ENCODE assay signal across 26 cellular contexts in genomic region chr18:78411539-78411938, GRCh38.
"Had no signal": no experiment of that assay in that cellular context is flagged by ENCODE, and none has a peak within 500 bp of the region (broad histone marks: within the 10 kb centered on the region; RNA-seq: fewer than 3 reads in every experiment).

No MANE protein-coding gene starts in this region.

- H3K36me3 ChIP-seq: colonic mucosa, esophagus muscularis mucosa, esophagus squamous epithelium, gastrocnemius medialis, gastroesophageal sphincter, heart left ventricle, heart right ventricle had no signal

- H3K9me3 ChIP-seq: colonic mucosa, esophagus muscularis mucosa, esophagus squamous epithelium, gastrocnemius medialis, gastroesophageal sphincter, heart left ventricle, heart right ventricle had no signal

- H3K4me1 ChIP-seq: colonic mucosa, esophagus muscularis mucosa, foreskin keratinocyte, gastrocnemius medialis, heart left ventricle, heart right ventricle had no signal

- H3K4me3 ChIP-seq: colonic mucosa, coronary artery, dorsolateral prefrontal cortex, esophagus muscularis mucosa, esophagus squamous epithelium, gastrocnemius medialis, gastroesophageal sphincter, heart left ventricle, heart right ventricle had no signal

- FAIRE-seq: colon, endometrium, endothelial cell of umbilical vein, frontal cortex had no signal

- DNase-seq: colonic mucosa; cortex of kidney; dermis blood vessel endothelial cell; dorsolateral prefrontal cortex; effector CD4-positive, alpha-beta T cell; effector CD8-positive, alpha-beta T cell; effector memory CD4-positive, alpha-beta T cell; effector memory CD8-positive, alpha-beta T cell; endodermal cell; erythroblast; esophagus squamous epithelium; foreskin fibroblast; foreskin keratinocyte; foreskin melanocyte; gastrocnemius medialis; glutamatergic neuron; heart left ventricle; heart right ventricle had no signal

- H3K27me3 ChIP-seq: colonic mucosa, esophagus squamous epithelium, foreskin keratinocyte, gastrocnemius medialis, heart left ventricle had no signal

- H3K27ac ChIP-seq: colonic mucosa, coronary artery, dorsolateral prefrontal cortex, epithelial cell of prostate, esophagus muscularis mucosa, esophagus squamous epithelium, foreskin keratinocyte, gastrocnemius medialis, gastroesophageal sphincter, heart left ventricle, heart right ventricle had no signal
